1 cellular context compared by ENCODE assay signal in genomic region chr14:99206053-99206452, GRCh38.
TF ChIP-seq lines count a peak whose summit lies in the region.

No MANE protein-coding gene starts in this region.

TF ChIP-seq in H1, 55 proteins besides CTCF, POLR2A, EP300 and RAD21:
- TF ChIP-seq SIX5 (IDR thresholded peaks at IDR 0.05; ENCODE audit: low read depth, low read length) (no peak), HDAC6 (IDR thresholded peaks at IDR 0.05; ENCODE audit: low read depth, low read length) (no peak), USF2 (IDR thresholded peaks at IDR 0.05; ENCODE audit: low read length) (no peak), JUN (IDR thresholded peaks at IDR 0.05; ENCODE audit: low read depth, low read length) (no peak), CHD2 (IDR thresholded peaks at IDR 0.05; ENCODE audit: low read length) (no peak), RFX5 (IDR thresholded peaks at IDR 0.05; ENCODE audit: borderline replicate concordance, low read depth, low read length) (no peak), KDM5A (IDR thresholded peaks at IDR 0.05; ENCODE audit: low read length) (no peak), SP4 (IDR thresholded peaks at IDR 0.05; ENCODE audit: low read length) (no peak), HDAC2 (IDR thresholded peaks at IDR 0.05; ENCODE audit: borderline replicate concordance in 1 of 2, low read depth in 2 of 2, low read length in 2 of 2) (no peak), SIN3A (conservative IDR thresholded peaks at IDR 0.05 in 1 of 2, IDR thresholded peaks at IDR 0.05 in 1 of 2; ENCODE audit: low read depth in 1 of 2, low read length in 2 of 2) (no peak), TEAD4 (IDR thresholded peaks at IDR 0.05; ENCODE audit: low read depth, low read length) (no peak), BCL11A (IDR thresholded peaks at IDR 0.05; ENCODE audit: low read depth in 2 of 2, low read length in 2 of 2) (no peak), TAF7 (optimal IDR thresholded peaks at IDR 0.05; ENCODE audit: borderline replicate concordance, low read depth, low read length) (no peak), GABPA (IDR thresholded peaks at IDR 0.05; ENCODE audit: borderline replicate concordance, insufficient read depth, low read length) (no peak), KDM4A (IDR thresholded peaks at IDR 0.05; ENCODE audit: low read depth, low read length, severe bottlenecking) (no peak)
- TF ChIP-seq, protein P1, sequence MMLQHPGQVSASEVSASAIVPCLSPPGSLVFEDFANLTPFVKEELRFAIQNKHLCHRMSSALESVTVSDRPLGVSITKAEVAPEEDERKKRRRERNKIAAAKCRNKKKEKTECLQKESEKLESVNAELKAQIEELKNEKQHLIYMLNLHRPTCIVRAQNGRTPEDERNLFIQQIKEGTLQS (IDR thresholded peaks at IDR 0.05; ENCODE audit: insufficient read depth, low read depth, low read length): no peak
